In genomic region chr21:38853421-38853919, GRCh38 we compare ENCODE assay signal across 8 cellular contexts.
DNase-seq lines count a peak whose midpoint lies in the region; ATAC-seq lines count a peak whose summit lies in the region.

No MANE protein-coding gene starts in this region.

- H3K4me3 Mint-ChIP-seq in memory B cell = no peak overlapping the region

- no peaks in the 10 kb centered on the region for H3K36me3 Mint-ChIP-seq in memory B cell

- H3K27ac Mint-ChIP-seq in memory B cell = no peak overlapping the region

- ATAC-seq in HG03439 (IDR thresholded peaks at IDR 0.05; ENCODE audit: unreplicated experiment) (peak; percentile 71), memory B cell (ENCODE audit: low read depth) (peak; percentile 26), HG03025 (IDR thresholded peaks at IDR 0.05; ENCODE audit: low FRiP score, unreplicated experiment) (no peak)

- H3K4me1 Mint-ChIP-seq in memory B cell = no peaks in the 10 kb centered on the region

- DNase-seq in NCI-H1417 (lab: John Stamatoyannopoulos, UW) (peak in 2 of 3 experiments; percentile 40 to 47), NCI-H1417 treated with DMSO at 0.1 percent for 48 hours (lab: John Stamatoyannopoulos, UW) (no peak), SW480 (ENCODE audit: low spot score) (peak; percentile 93), memory B cell (ENCODE audit: low spot score in 2 of 2) (no peak)
- DNase-seq in stimulated activated CD4-positive, alpha-beta T cell treated with anti-CD3 and anti-CD28 coated beads, Interleukin-2, amount 100 ng/mL, for 48 hours = no peak
- DNase-seq in activated CD4-positive, alpha-beta T cell treated with anti-CD3 and anti-CD28 coated beads, Interleukin-2, amount 50 U/mL, for 1 hour = no peak

- H3K9me3 Mint-ChIP-seq in memory B cell = peaks cover 2% of the 10 kb centered on the region

- H3K27me3 Mint-ChIP-seq in memory B cell = peaks cover 31% of the 10 kb centered on the region

Comparison
In these comparisons a context has a peak if more than half of its experiments do, and no peak if none do; other contexts are left out.
1. DNase-seq: peak in NCI-H1417 (2 of 3) and SW480 (single experiment); none in NCI-H1417 treated with DMSO at 0.1 percent for 48 hours (single experiment), memory B cell (0 of 2), stimulated activated CD4-positive, alpha-beta T cell treated with anti-CD3 and anti-CD28 coated beads, Interleukin-2, amount 100 ng/mL, for 48 hours (0 of 2) and activated CD4-positive, alpha-beta T cell treated with anti-CD3 and anti-CD28 coated beads, Interleukin-2, amount 50 U/mL, for 1 hour (single experiment).